18 cellular contexts compared by ENCODE assay signal in the genomic region with DNA sequence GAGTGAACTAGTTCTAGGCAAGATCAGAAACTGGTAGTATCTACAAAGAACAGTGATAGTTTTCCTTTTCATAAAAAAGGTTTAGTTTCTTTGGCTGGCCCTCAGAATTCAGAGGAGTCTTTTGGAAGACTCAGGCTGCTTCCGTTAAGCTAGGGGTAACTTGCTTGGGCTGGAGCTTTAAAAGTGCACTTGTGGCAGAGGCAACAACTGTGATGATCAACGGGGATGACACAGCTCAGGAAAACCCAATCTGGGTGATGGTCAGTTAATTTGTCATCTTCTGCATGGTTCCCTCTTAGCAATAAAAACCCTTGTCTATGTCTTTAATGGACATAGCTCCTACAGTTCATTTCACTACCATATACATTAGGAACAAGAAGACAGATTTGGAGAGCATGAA. TPM values are rescaled to one million over a fixed set of nuclear protein-coding genes. Genes with fewer than 3 reads are reported as not detected.
DNase-seq lines count a peak whose midpoint lies in the region; ATAC-seq and TF ChIP-seq lines count a peak whose summit lies in the region.
"Had no signal": no experiment of that assay in that cellular context is flagged by ENCODE, and none has a peak within 500 bp of the region (broad histone marks: within the 10 kb centered on the region; RNA-seq: fewer than 3 reads in every experiment).

No MANE protein-coding gene starts in this region.

- no peaks in the 10 kb centered on the region for H3K27me3 ChIP-seq in CD8-positive, alpha-beta memory T cell (ENCODE audit: insufficient read depth, low read length, poor library complexity, severe bottlenecking)
- no peaks in the 10 kb centered on the region for H3K27me3 ChIP-seq in osteoblast (ENCODE audit: insufficient read depth, low read length)
- H3K27me3 ChIP-seq: right lobe of liver, vagina had no signal

- DNase-seq in CD8-positive, alpha-beta memory T cell, result no peak
- DNase-seq in OCI-M1 (lab: John Stamatoyannopoulos, UW) (peak; percentile 63), osteoblast (ENCODE audit: insufficient read length, low spot score, missing footprints) (no peak)
- DNase-seq in central memory CD8-positive, alpha-beta T cell (ENCODE audit: low spot score in 2 of 2), result no peak
- no peak for DNase-seq in effector CD8-positive, alpha-beta T cell (lab: John Stamatoyannopoulos, UW)
- DNase-seq: activated CD8-positive, alpha-beta T cell treated with anti-CD3 and anti-CD28 coated beads for 36 hours; activated naive CD8-positive, alpha-beta T cell treated with anti-CD3 and anti-CD28 coated beads for 36 hours; activated T-cell treated with anti-CD3 and anti-CD28 coated beads, Interleukin-2, amount 50 U/mL, for 48 hours; NCI-H1930; NCI-H446 treated with DMSO at 0.1 percent for 48 hours; NK-92 treated with Interleukin-12 subunit alpha and Interleukin-12 subunit beta, amount 100 ng/mL, for 24 hours; right lobe of liver; stimulated activated naive CD8-positive, alpha-beta T cell treated with anti-CD3 and anti-CD28 coated beads, Interleukin-15, Interleukin-2, amounts not matched to agents 100 U/mL and 50 U/mL, for 24 hours had no signal

- H3K36me3 Mint-ChIP-seq in CD8-positive, alpha-beta memory T cell, result peaks cover 0 to 4% (median 0%) of the 10 kb centered on the region in 3 donors
- peaks cover 2% of the 10 kb centered on the region for H3K36me3 Mint-ChIP-seq in central memory CD8-positive, alpha-beta T cell (ENCODE audit: insufficient read depth)

- POLR2A ChIA-PET in CD8-positive, alpha-beta memory T cell (lab: Charles Lee), result no interaction called here

- peak overlapping the region in 2 of 8 donors; percentile 8 to 18 for H3K27ac Mint-ChIP-seq in CD8-positive, alpha-beta memory T cell
- peak overlapping the region; percentile 66 for H3K27ac Mint-ChIP-seq in central memory CD8-positive, alpha-beta T cell (ENCODE audit: low read depth)
- H3K27ac Mint-ChIP-seq: activated CD8-positive, alpha-beta T cell treated with anti-CD3 and anti-CD28 coated beads for 36 hours; activated naive CD8-positive, alpha-beta T cell treated with anti-CD3 and anti-CD28 coated beads for 36 hours; T-helper 1 cell treated with Interleukin-12 subunit alpha and Interleukin-12 subunit beta and Interleukin-4 antibody, amounts not matched to agents 30 μg/mL and 1 μg/mL, for 36 hours had no signal

- TF ChIP-seq CTCF in osteoblast (IDR thresholded peaks at IDR 0.05; ENCODE audit: extremely low read depth, low read depth, low read length), result no peak

- peaks cover 0 to 2% of the 10 kb centered on the region in 2 donors for H3K27me3 Mint-ChIP-seq in CD8-positive, alpha-beta memory T cell
- no peaks in the 10 kb centered on the region for H3K27me3 Mint-ChIP-seq in central memory CD8-positive, alpha-beta T cell
- H3K27me3 Mint-ChIP-seq: activated CD8-positive, alpha-beta T cell treated with anti-CD3 and anti-CD28 coated beads for 36 hours; activated naive CD8-positive, alpha-beta T cell treated with anti-CD3 and anti-CD28 coated beads for 36 hours had no signal

- peaks cover 16% of the 10 kb centered on the region for H4K20me1 ChIP-seq in osteoblast (ENCODE audit: insufficient read depth, low read length)

- no peak overlapping the region for H3K4me2 ChIP-seq in osteoblast (ENCODE audit: insufficient read depth, low read length)

- no peak overlapping the region for H3K4me3 ChIP-seq in CD8-positive, alpha-beta memory T cell (ENCODE audit: low read length)
- no peak overlapping the region for H3K4me3 ChIP-seq in osteoblast (ENCODE audit: insufficient read depth, low read length)
- H3K4me3 ChIP-seq: GM12878, right lobe of liver, vagina had no signal

- peaks cover 13% of the 10 kb centered on the region for H3K79me2 ChIP-seq in osteoblast (ENCODE audit: insufficient read depth, low read length)

- no peak for ATAC-seq in central memory CD8-positive, alpha-beta T cell (replicated peaks; ENCODE audit: extremely low read depth, poor library complexity, severe bottlenecking)
- ATAC-seq in GM18505 (IDR thresholded peaks at IDR 0.05; ENCODE audit: unreplicated experiment), result no peak
- ATAC-seq in GM18498 (IDR thresholded peaks at IDR 0.05; ENCODE audit: unreplicated experiment), result no peak
- ATAC-seq: activated CD8-positive, alpha-beta T cell treated with anti-CD3 and anti-CD28 coated beads for 36 hours had no signal

- no peak overlapping the region for H2AFZ ChIP-seq in osteoblast (ENCODE audit: low read length)

- H3K9me3 Mint-ChIP-seq in CD8-positive, alpha-beta memory T cell, result no peaks in the 10 kb centered on the region
- no peaks in the 10 kb centered on the region for H3K9me3 Mint-ChIP-seq in central memory CD8-positive, alpha-beta T cell
- H3K9me3 Mint-ChIP-seq: activated CD8-positive, alpha-beta T cell treated with anti-CD3 and anti-CD28 coated beads for 36 hours; T-helper 1 cell treated with Interleukin-12 subunit alpha and Interleukin-12 subunit beta and Interleukin-4 antibody, amounts not matched to agents 30 μg/mL and 1 μg/mL, for 36 hours had no signal

- no peak for TF ChIP-seq POLR2A in GM18505 (IDR thresholded peaks at IDR 0.05; ENCODE audit: borderline replicate concordance, extremely low read depth, insufficient read depth, insufficient read length)

- no peak overlapping the region for H3K4me3 Mint-ChIP-seq in CD8-positive, alpha-beta memory T cell
- H3K4me3 Mint-ChIP-seq in central memory CD8-positive, alpha-beta T cell, result no peak overlapping the region
- H3K4me3 Mint-ChIP-seq: activated CD8-positive, alpha-beta T cell treated with anti-CD3 and anti-CD28 coated beads for 36 hours; activated naive CD8-positive, alpha-beta T cell treated with anti-CD3 and anti-CD28 coated beads for 36 hours; T-helper 1 cell treated with Interleukin-12 subunit alpha and Interleukin-12 subunit beta and Interleukin-4 antibody, amounts not matched to agents 30 μg/mL and 1 μg/mL, for 36 hours had no signal

- H3K4me1 Mint-ChIP-seq in CD8-positive, alpha-beta memory T cell, result peaks cover 74 to 98% (median 97%) of the 10 kb centered on the region in 3 donors
- H3K4me1 Mint-ChIP-seq in central memory CD8-positive, alpha-beta T cell, result peaks cover 85% of the 10 kb centered on the region

- no peaks in the 10 kb centered on the region for H3K9me3 ChIP-seq in CD8-positive, alpha-beta memory T cell (ENCODE audit: low read length)
- no peaks in the 10 kb centered on the region for H3K9me3 ChIP-seq in osteoblast (ENCODE audit: low read depth, low read length)
- H3K9me3 ChIP-seq: right lobe of liver, vagina had no signal

- H3K27ac ChIP-seq in CD8-positive, alpha-beta memory T cell (ENCODE audit: low read depth, low read length), result peak overlapping the region; percentile 32
- peak overlapping the region; percentile 0 for H3K27ac ChIP-seq in osteoblast (ENCODE audit: low read depth, low read length)
- H3K27ac ChIP-seq: vagina had no signal

- H3K36me3 ChIP-seq in CD8-positive, alpha-beta memory T cell (ENCODE audit: insufficient read depth, low read length), result no peaks in the 10 kb centered on the region
- H3K36me3 ChIP-seq in osteoblast (ENCODE audit: insufficient read depth, low read length), result no peaks in the 10 kb centered on the region
- H3K36me3 ChIP-seq: right lobe of liver, vagina had no signal

- CTCF ChIA-PET in CD8-positive, alpha-beta memory T cell (lab: Charles Lee), result interaction anchor here (1.1 to 1.4 kb wide), 2 partner anchors 19 to 24 kb away, joined by 3 to 4 read pairs; no protein-coding TSS in a partner anchor

- peaks cover 16% of the 10 kb centered on the region for H3K4me1 ChIP-seq in CD8-positive, alpha-beta memory T cell (ENCODE audit: insufficient read depth, low read length)
- H3K4me1 ChIP-seq in osteoblast (ENCODE audit: insufficient read depth, low read length), result peaks cover 25% of the 10 kb centered on the region

RNA-seq across cellular contexts. Expression of a gene that starts 46.8 kb away (rescaled TPM):
- total RNA-seq in CD8-positive, alpha-beta memory T cell, result 10 to 100 TPM; 13.5 to 14.5 TPM
- 11.3 TPM for polyA plus RNA-seq in CD8-positive, alpha-beta memory T cell
- total RNA-seq in osteoblast, result 60.4 and 68.0 TPM in 2 replicates
